ENCODE assay signal across 10 cellular contexts in the genomic region with DNA sequence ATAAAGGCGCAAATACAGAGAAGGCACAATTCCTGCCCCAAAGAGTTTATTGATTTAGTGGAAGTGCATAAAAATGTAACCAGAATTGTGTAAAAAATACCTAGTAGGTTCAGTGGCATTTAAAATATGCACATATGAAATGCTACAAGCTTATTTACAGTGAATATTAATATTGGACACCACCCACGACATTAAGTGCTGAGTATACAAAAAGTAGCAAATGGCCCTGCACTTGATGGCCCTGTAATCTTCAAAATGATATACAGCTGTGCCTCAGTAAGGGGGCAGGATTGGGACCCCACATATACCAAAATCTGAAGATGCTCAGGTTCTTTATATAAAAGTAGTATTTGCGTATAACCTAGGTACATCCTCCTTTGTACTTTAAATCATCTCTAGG. TPM values are rescaled to one million over a fixed set of nuclear protein-coding genes. Genes with fewer than 3 reads are reported as not detected.
"Had no signal": no experiment of that assay in that cellular context is flagged by ENCODE, and none has a peak within 500 bp of the region (broad histone marks: within the 10 kb centered on the region; RNA-seq: fewer than 3 reads in every experiment).

No MANE protein-coding gene starts in this region.

- H3K27ac ChIP-seq: GM23248, KMS-11 had no signal

- H2AFZ ChIP-seq: GM23248 had no signal

- H3K36me3 ChIP-seq: HAP-1 had no signal

- H3K4me2 ChIP-seq: KMS-11 had no signal

- H3K4me3 ChIP-seq: GM23248, HAP-1 had no signal

- H3K9me3 ChIP-seq: HAP-1 had no signal

- H3K9ac ChIP-seq: GM23248, KMS-11 had no signal

- DNase-seq: GM23248, GOT3, H7, HFFc6, Karpas-422, KBM-7 had no signal

- ATAC-seq: HCT116 had no signal

RNA-seq across cellular contexts. Expression of a gene that starts 37.3 kb away (rescaled TPM):
- total RNA-seq: GM23248, H4, H7, HFFc6 had no signal
- polyA plus RNA-seq: GM23248 had no signal
